Comparison of ENCODE assay signal across 8 cellular contexts in genomic region chr22:29882716-29883044, GRCh38. TPM values are rescaled to one million over a fixed set of nuclear protein-coding genes. Genes with fewer than 3 reads are reported as not detected.
DNase-seq lines count a peak whose midpoint lies in the region; ATAC-seq and TF ChIP-seq lines count a peak whose summit lies in the region.

No MANE protein-coding gene starts in this region.

- H3K4me1 Mint-ChIP-seq in CD8-positive, alpha-beta T cell (ENCODE audit: low read depth), result peaks cover 7% of the 10 kb centered on the region

- H3K4me3 Mint-ChIP-seq in CD8-positive, alpha-beta T cell, result no peak overlapping the region

- peak overlapping the region; percentile 75 for H3K4me3 ChIP-seq in CD8-positive, alpha-beta T cell (ENCODE audit: low read depth, low read length)
- peak overlapping the region in 1 of 2 donors; percentile 87 for H3K4me3 ChIP-seq in body of pancreas
- H3K4me3 ChIP-seq in neutrophil (ENCODE audit: low read depth in 1 of 2, low read length in 1 of 2), result peak overlapping the region; percentile 80 to 99

- intact Hi-C loops in CD8-positive, alpha-beta T cell (cut with DNase I, micrococcal nuclease), result loop anchor here (1.0 kb wide), 3 partner anchors 44 to 279 kb away; partner anchors contain the start of genes ASCC2 (in 2 of the 2), UQCR10 (in 2 of the 2), ZMAT5 (in 2 of the 2) and NF2 (in 1 of the 2)
- intact Hi-C loops in body of pancreas (cut with DNase I), result loop anchor here (10.0 kb wide), 1 partner anchor 122 kb away; no protein-coding TSS in a partner anchor

- no peaks in the 10 kb centered on the region for H3K9me3 ChIP-seq in CD8-positive, alpha-beta T cell (ENCODE audit: low read length)
- H3K9me3 ChIP-seq in body of pancreas (no peaks in the 10 kb centered on the region), neutrophil (no peaks in the 10 kb centered on the region)

- no peak for TF ChIP-seq CTCF in CD8-positive, alpha-beta T cell (IDR thresholded peaks at IDR 0.05)
- no peak for TF ChIP-seq CTCF in body of pancreas (IDR thresholded peaks at IDR 0.05)
- TF ChIP-seq CTCF in neutrophil (IDR thresholded peaks at IDR 0.05), result no peak

- H3K36me3 ChIP-seq in CD8-positive, alpha-beta T cell (ENCODE audit: insufficient read depth, low read length), result no peaks in the 10 kb centered on the region
- H3K36me3 ChIP-seq in body of pancreas (replicated peaks in 1 of 2; ENCODE audit: insufficient read depth in 1 of 2, low read depth in 2 of 2) (no peaks in the 10 kb centered on the region), neutrophil (no peaks in the 10 kb centered on the region)

- peaks cover 5% of the 10 kb centered on the region for H3K36me3 Mint-ChIP-seq in CD8-positive, alpha-beta T cell

- H3K27me3 ChIP-seq in CD8-positive, alpha-beta T cell (ENCODE audit: insufficient read depth, low read length), result no peaks in the 10 kb centered on the region
- H3K27me3 ChIP-seq in body of pancreas (no peaks in the 10 kb centered on the region), neutrophil (no peaks in the 10 kb centered on the region)

- TF ChIP-seq POLR2A in body of pancreas (IDR thresholded peaks at IDR 0.05), result no peak

- no peak overlapping the region for H3K27ac ChIP-seq in CD8-positive, alpha-beta T cell (ENCODE audit: low read depth, low read length)
- H3K27ac ChIP-seq in body of pancreas (peak overlapping the region in 3 of 4 donors; percentile 92 to 97 (median 97)), neutrophil (peak overlapping the region; percentile 98)

- no peaks in the 10 kb centered on the region for H3K9me3 Mint-ChIP-seq in CD8-positive, alpha-beta T cell

- DNase-seq in CD8-positive, alpha-beta T cell, result no peak
- DNase-seq in body of pancreas (no peak), SK-N-DZ (ENCODE audit: low spot score) (no peak), NCI-H226 (no peak), C1 segment of cervical spinal cord (lab: John Stamatoyannopoulos, UW) (no peak)

- POLR2A ChIA-PET in CD8-positive, alpha-beta T cell (lab: Charles Lee), result interaction anchor here (1.2 to 1.9 kb wide), 2 partner anchors 24 to 44 kb away, joined by 3 to 12 read pairs; partner anchors contain the start of gene ASCC2

- H3K4me1 ChIP-seq in CD8-positive, alpha-beta T cell (ENCODE audit: insufficient read depth, low read length), result peaks cover 20% of the 10 kb centered on the region
- H3K4me1 ChIP-seq in body of pancreas, result peaks cover 33% of the 10 kb centered on the region
- H3K4me1 ChIP-seq in neutrophil (ENCODE audit: control insufficient read depth in 1 of 2, insufficient read depth in 1 of 2, low read depth in 1 of 2, low read length in 1 of 2), result peaks cover 39 to 44% of the 10 kb centered on the region in 2 experiments

- WGBS in body of pancreas, 2 donors, result 0% methylated on average over 5 of the region's 5 CpGs

- CTCF ChIA-PET in CD8-positive, alpha-beta T cell (lab: Charles Lee), result interaction anchor here (0.8 to 1.0 kb wide), 2 partner anchors 11 to 45 kb away, joined by 3 to 4 read pairs; partner anchors contain the start of gene ASCC2

- no peak for ATAC-seq in CD8-positive, alpha-beta T cell
- ATAC-seq in HG03159 (IDR thresholded peaks at IDR 0.05; ENCODE audit: unreplicated experiment) (peak; percentile 67), body of pancreas (no peak), HG02610 (IDR thresholded peaks at IDR 0.05; ENCODE audit: unreplicated experiment) (no peak)

- H3K27ac Mint-ChIP-seq in CD8-positive, alpha-beta T cell, result peak overlapping the region; percentile 80

- H3K27me3 Mint-ChIP-seq in CD8-positive, alpha-beta T cell (ENCODE audit: low read depth), result peaks cover 6% of the 10 kb centered on the region

RNA-seq across cellular contexts. Expression of gene MTMR3, which starts 0.3 kb away (rescaled TPM):
- total RNA-seq in CD8-positive, alpha-beta T cell, result 10 to 100 TPM; 46.7 to 51.7 TPM
- total RNA-seq in body of pancreas, result 10 to 100 TPM; 37.9 to 46.7 TPM
- 12.9 and 14.4 TPM in 2 replicates for polyA plus RNA-seq in SK-N-DZ (2014; cell fraction: cytosol; rRNA removed)
- polyA plus RNA-seq in SK-N-DZ (2014; cell fraction: nucleus; rRNA removed), result 22.5 and 32.4 TPM in 2 replicates

RNA-seq across cellular contexts. Expression of gene ASCC2, which starts 44.6 kb away (rescaled TPM):
- total RNA-seq in CD8-positive, alpha-beta T cell, result 10 to 100 TPM; 66.2 to 76.5 TPM
- 10 to 100 TPM; 34.3 to 42.0 TPM for total RNA-seq in body of pancreas
- polyA plus RNA-seq in SK-N-DZ (2014; cell fraction: cytosol; rRNA removed), result 21.8 and 27.2 TPM in 2 replicates
- 23.1 and 43.9 TPM in 2 replicates for polyA plus RNA-seq in SK-N-DZ (2014; cell fraction: nucleus; rRNA removed)
